ENCODE assay signal across 17 cellular contexts in the genomic region with DNA sequence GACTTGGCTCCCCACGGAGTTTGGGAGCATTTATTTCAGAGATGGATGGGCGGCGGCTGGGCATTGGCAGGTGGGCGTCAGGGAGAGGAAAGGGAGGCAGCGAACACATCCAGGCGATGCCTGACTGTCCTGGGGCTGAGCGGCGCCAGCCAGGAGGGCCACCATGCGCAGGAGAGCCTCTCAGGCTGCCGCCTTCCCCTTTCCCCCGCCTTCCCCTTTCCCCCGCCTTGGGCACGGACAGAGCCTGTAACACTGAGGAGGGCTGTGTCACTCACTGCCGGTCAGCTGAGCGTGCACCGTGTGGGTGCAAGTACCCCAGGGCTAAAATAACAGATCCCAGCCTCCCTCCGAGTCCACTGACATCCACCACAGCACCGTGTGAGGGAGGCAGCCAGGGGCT. TPM values are rescaled to one million over a fixed set of nuclear protein-coding genes. Genes with fewer than 3 reads are reported as not detected.
DNase-seq lines count a peak whose midpoint lies in the region; ATAC-seq and TF ChIP-seq lines count a peak whose summit lies in the region.
"Had no signal": no experiment of that assay in that cellular context is flagged by ENCODE, and none has a peak within 500 bp of the region (broad histone marks: within the 10 kb centered on the region; RNA-seq: fewer than 3 reads in every experiment).

No MANE protein-coding gene starts in this region.

- intact Hi-C loops in esophagus squamous epithelium (cut with DNase I) (no loop called here), ovary (cut with DNase I) (no loop called here)

- no peak for ATAC-seq in HG03439 (IDR thresholded peaks at IDR 0.05; ENCODE audit: unreplicated experiment)

- H3K4me3 ChIP-seq in BE2C (ENCODE audit: low read depth, low read length) (no peak overlapping the region), esophagus squamous epithelium (peak overlapping the region; percentile 3 to 47 (median 32)), rectal smooth muscle tissue (ENCODE audit: low read length) (peak overlapping the region; percentile 32), ovary (no peak overlapping the region)
- H3K4me3 ChIP-seq: cardiac muscle cell had no signal

- DNase-seq in BE2C (peak; percentile 51), KBM-7 (peak; percentile 24), esophagus squamous epithelium (lab: John Stamatoyannopoulos, UW) (no peak), NCI-H1092 (lab: John Stamatoyannopoulos, UW) (no peak), ovary (no peak)
- DNase-seq in stimulated activated CD4-positive, alpha-beta T cell treated with anti-CD3 and anti-CD28 coated beads, Interleukin-4, amount 100 ng/mL, for 4 hours, result no peak
- DNase-seq: activated T-cell treated with anti-CD3 and anti-CD28 coated beads for 4 hours; DND-41; H9; islet precursor cell; NCI-H187 treated with DMSO at 0.1 percent for 48 hours; NCI-H69; stimulated activated CD4-positive, alpha-beta T cell treated with anti-CD3 and anti-CD28 coated beads, Interleukin-2, amount 100 ng/mL, for 48 hours; T-helper 2 cell had no signal

- H3K9me3 ChIP-seq in BE2C, result no peaks in the 10 kb centered on the region
- no peaks in the 10 kb centered on the region for H3K9me3 ChIP-seq in esophagus squamous epithelium
- H3K9me3 ChIP-seq in ovary, result no peaks in the 10 kb centered on the region

- TF ChIP-seq EP300 in ovary (IDR thresholded peaks at IDR 0.05), result no peak

- H3K36me3 ChIP-seq in BE2C (no peaks in the 10 kb centered on the region), esophagus squamous epithelium (no peaks in the 10 kb centered on the region), rectal smooth muscle tissue (ENCODE audit: control insufficient read depth, insufficient read depth, low read length) (no peaks in the 10 kb centered on the region), ovary (no peaks in the 10 kb centered on the region)
- H3K36me3 ChIP-seq: cardiac muscle cell had no signal

- H3K27ac ChIP-seq in esophagus squamous epithelium (peak overlapping the region in 3 of 4 donors; percentile 21 to 78 (median 72)), rectal smooth muscle tissue (ENCODE audit: low read depth, low read length) (no peak overlapping the region), ovary (no peak overlapping the region)
- H3K27ac ChIP-seq: cardiac muscle cell had no signal

- no peaks in the 10 kb centered on the region; the same call in 1 of the 2 replicates for H3K4me1 ChIP-seq in BE2C
- H3K4me1 ChIP-seq in esophagus squamous epithelium, result peaks cover 4 to 18% (median 4%) of the 10 kb centered on the region in 3 donors
- H3K4me1 ChIP-seq in rectal smooth muscle tissue (ENCODE audit: control insufficient read depth, insufficient read depth, low read length), result no peaks in the 10 kb centered on the region
- no peaks in the 10 kb centered on the region for H3K4me1 ChIP-seq in ovary (ENCODE audit: insufficient read depth)

- H3K27me3 ChIP-seq in BE2C (no peaks in the 10 kb centered on the region), esophagus squamous epithelium (peaks cover 0 to 23% (median 0%) of the 10 kb centered on the region in 4 donors), rectal smooth muscle tissue (ENCODE audit: control insufficient read depth, insufficient read depth, low read length) (peaks cover 3% of the 10 kb centered on the region), ovary (no peaks in the 10 kb centered on the region)
- H3K27me3 ChIP-seq: cardiac muscle cell had no signal

- TF ChIP-seq CTCF in BE2C (IDR thresholded peaks at IDR 0.05; ENCODE audit: low read depth, low read length) (no peak), esophagus squamous epithelium (IDR thresholded peaks at IDR 0.05) (no peak), ovary (IDR thresholded peaks at IDR 0.05) (no peak)

- WGBS in esophagus squamous epithelium, 2 donors, result 0 to 50% methylated on average over 1 of the region's 18 CpGs
- 46 to 71% (median 62%) methylated on average over 18 of the region's 18 CpGs for WGBS in ovary, 3 donors

- no peak for TF ChIP-seq POLR2A in esophagus squamous epithelium (IDR thresholded peaks at IDR 0.05)
- no peak for TF ChIP-seq POLR2A in ovary (IDR thresholded peaks at IDR 0.05)

- H3K9ac ChIP-seq in rectal smooth muscle tissue (ENCODE audit: low read length), result no peak overlapping the region

- in situ Hi-C loops in KBM-7 (cut with MboI; ENCODE audit: low pct_unique_long_range_greater_than_20kb, low sequenced_read_pairs), result no loop called here

RNA-seq across cellular contexts. Expression of a gene that starts 11.4 kb away (rescaled TPM):
- polyA plus RNA-seq in BE2C (2012; ENCODE audit: insufficient read depth, insufficient read length, low read depth), result 35.5 TPM
- 10 to 100 TPM; 10.2 to 25.4 (median 16.9) TPM for total RNA-seq in esophagus squamous epithelium
- total RNA-seq in ovary, result 10 to 100 TPM in 3 of 7 donors, 1 to 10 TPM in 4; 6.7 to 22.2 (median 8.7) TPM
- 10 to 100 TPM in 1 of 2 donors, 1 to 10 TPM in 1; 5.6 to 10.8 TPM for polyA plus RNA-seq in ovary

Comparison
In these comparisons a context has a peak if more than half of its experiments do, and no peak if none do; other contexts are left out.
1. DNase-seq: peak in BE2C (single experiment) and KBM-7 (single experiment); none in esophagus squamous epithelium (single experiment), stimulated activated CD4-positive, alpha-beta T cell treated with anti-CD3 and anti-CD28 coated beads, Interleukin-4, amount 100 ng/mL, for 4 hours (0 of 2), NCI-H1092 (single experiment) and ovary (0 of 5).
2. H3K4me3 ChIP-seq: peak in esophagus squamous epithelium (4 of 4) and rectal smooth muscle tissue (single experiment); none in BE2C (single experiment) and ovary (single experiment).
3. H3K27ac ChIP-seq: peak in esophagus squamous epithelium (3 of 4); none in rectal smooth muscle tissue (single experiment) and ovary (0 of 2).